Comparison of ENCODE assay signal across 1 cellular context in genomic region chr21:46096997-46097825, GRCh38.
TF ChIP-seq lines count a peak whose summit lies in the region.

No MANE protein-coding gene starts in this region.

TF ChIP-seq in HEK293, 187 proteins besides CTCF, POLR2A, EP300 and RAD21 (continued from another document):
- TF ChIP-seq ZNF18 (tag by site-specific recombination; IDR thresholded peaks at IDR 0.05) (no peak; the same call in 1 of the 2 replicates), ZNF335 (tag by site-specific recombination; conservative IDR thresholded peaks at IDR 0.05) (no peak), YY2 (tag by site-specific recombination; IDR thresholded peaks at IDR 0.05) (no peak), ZNF341 (tag by site-specific recombination; IDR thresholded peaks at IDR 0.05; ENCODE audit: low read depth) (no peak), ZNF707 (tag by site-specific recombination; IDR thresholded peaks at IDR 0.05) (0 out of 2 replicates have a peak, but pooled peaks have one; percentile 40), ZNF433 (tag by site-specific recombination; IDR thresholded peaks at IDR 0.05; ENCODE audit: low read depth) (no peak), ZBTB10 (tag by site-specific recombination; IDR thresholded peaks at IDR 0.05) (peak; percentile 36; the same call in 1 of the 2 replicates), ZNF266 (tag by site-specific recombination; IDR thresholded peaks at IDR 0.05; ENCODE audit: low read depth) (0 out of 2 replicates have a peak, but pooled peaks have one; percentile 32), ZNF621 (tag by site-specific recombination; IDR thresholded peaks at IDR 0.05) (0 out of 2 replicates have a peak, but pooled peaks have one; percentile 73), ZNF391 (tag by site-specific recombination; IDR thresholded peaks at IDR 0.05; ENCODE audit: borderline replicate concordance, low read depth) (no peak), KLF17 (tag by site-specific recombination; IDR thresholded peaks at IDR 0.05) (0 out of 2 replicates have a peak, but pooled peaks have one; percentile 26), ZNF660 (tag by site-specific recombination; IDR thresholded peaks at IDR 0.05) (no peak), ZNF366 (tag by site-specific recombination; conservative IDR thresholded peaks at IDR 0.05) (no peak), GLIS1 (tag by site-specific recombination; IDR thresholded peaks at IDR 0.05) (peak; percentile 19; the same call in 1 of the 2 replicates)
